Comparison of ENCODE assay signal across 1 cellular context in the genomic region with DNA sequence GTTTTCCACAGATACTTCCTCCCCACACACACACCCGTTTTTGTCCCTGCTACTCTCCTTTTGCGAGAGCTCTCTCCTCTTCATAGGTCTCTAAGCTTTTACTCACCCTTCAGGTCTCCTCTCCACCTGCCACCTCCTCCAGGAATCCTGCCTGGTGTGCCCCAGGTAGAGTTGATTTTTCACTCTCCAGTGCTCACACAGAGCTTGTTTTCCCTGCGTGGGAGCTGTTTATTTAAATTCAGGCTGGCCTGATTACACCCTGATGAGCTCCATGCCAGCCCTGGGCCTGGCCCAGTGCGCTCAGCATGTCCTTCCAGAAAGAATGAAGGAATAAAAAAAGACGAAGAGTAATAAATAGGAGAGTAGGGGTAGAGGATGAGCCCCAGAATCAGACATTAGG.
TF ChIP-seq lines count a peak whose summit lies in the region.

No MANE protein-coding gene starts in this region.

TF ChIP-seq in WTC11, 78 proteins besides CTCF, POLR2A, EP300 and RAD21 (continued from another document):
- TF ChIP-seq, protein P1, sequence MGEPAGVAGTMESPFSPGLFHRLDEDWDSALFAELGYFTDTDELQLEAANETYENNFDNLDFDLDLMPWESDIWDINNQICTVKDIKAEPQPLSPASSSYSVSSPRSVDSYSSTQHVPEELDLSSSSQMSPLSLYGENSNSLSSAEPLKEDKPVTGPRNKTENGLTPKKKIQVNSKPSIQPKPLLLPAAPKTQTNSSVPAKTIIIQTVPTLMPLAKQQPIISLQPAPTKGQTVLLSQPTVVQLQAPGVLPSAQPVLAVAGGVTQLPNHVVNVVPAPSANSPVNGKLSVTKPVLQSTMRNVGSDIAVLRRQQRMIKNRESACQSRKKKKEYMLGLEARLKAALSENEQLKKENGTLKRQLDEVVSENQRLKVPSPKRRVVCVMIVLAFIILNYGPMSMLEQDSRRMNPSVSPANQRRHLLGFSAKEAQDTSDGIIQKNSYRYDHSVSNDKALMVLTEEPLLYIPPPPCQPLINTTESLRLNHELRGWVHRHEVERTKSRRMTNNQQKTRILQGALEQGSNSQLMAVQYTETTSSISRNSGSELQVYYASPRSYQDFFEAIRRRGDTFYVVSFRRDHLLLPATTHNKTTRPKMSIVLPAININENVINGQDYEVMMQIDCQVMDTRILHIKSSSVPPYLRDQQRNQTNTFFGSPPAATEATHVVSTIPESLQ (CRISPR knock-in tag; IDR thresholded peaks at IDR 0.05) = no peak
